20 cellular contexts compared by ENCODE assay signal in genomic region chr17:37360632-37361031, GRCh38. TPM values are rescaled to one million over a fixed set of nuclear protein-coding genes. Genes with fewer than 3 reads are reported as not detected.
DNase-seq lines count a peak whose midpoint lies in the region; ATAC-seq, FAIRE-seq and TF ChIP-seq lines count a peak whose summit lies in the region.
"Had no signal": no experiment of that assay in that cellular context is flagged by ENCODE, and none has a peak within 500 bp of the region (broad histone marks: within the 10 kb centered on the region; RNA-seq: fewer than 3 reads in every experiment).

No MANE protein-coding gene starts in this region.

- no peak for TF ChIP-seq CTCF in Calu3 (IDR thresholded peaks at IDR 0.05; ENCODE audit: unreplicated experiment)
- no peak for TF ChIP-seq CTCF in prostate gland (IDR thresholded peaks at IDR 0.05)

- intact Hi-C loops in Calu3 (cut with micrococcal nuclease; ENCODE audit: unreplicated experiment) (loop anchor here (5.0 kb wide), 1 partner anchor 37 kb away; no protein-coding TSS in a partner anchor), prostate gland (cut with DNase I) (no loop called here)

- BruUV-seq in Calu3 (replicated peaks; lab: Mats Ljungman, UMichigan), result no TSS peak

- no peak overlapping the region for H3K4me3 Mint-ChIP-seq in Calu3 (ENCODE audit: low read depth, unreplicated experiment)

- H3K9me3 Mint-ChIP-seq in Calu3 (ENCODE audit: low read depth, unreplicated experiment), result no peaks in the 10 kb centered on the region
- H3K9me3 Mint-ChIP-seq: CD4-positive, alpha-beta memory T cell; H9; natural killer cell; stimulated activated naive B cell treated with anti-CD40 and anti-IgM and Interleukin-4, amounts not matched to agents 10 μg/mL and 1 μg/mL and 100 μg/mL, for 72 hours had no signal

- peak overlapping the region; percentile 90 for H3K27ac Mint-ChIP-seq in Calu3 (ENCODE audit: unreplicated experiment)

- no peaks in the 10 kb centered on the region for H3K27me3 ChIP-seq in esophagus (ENCODE audit: control insufficient read depth in 1 of 2, insufficient read depth in 2 of 2, low read length in 2 of 2)
- no peaks in the 10 kb centered on the region for H3K27me3 ChIP-seq in prostate gland (replicated peaks; ENCODE audit: insufficient read depth)
- H3K27me3 ChIP-seq: Peyer's patch, right atrium auricular region had no signal

- peaks cover 41% of the 10 kb centered on the region for H3K36me3 Mint-ChIP-seq in Calu3 (ENCODE audit: insufficient read depth, unreplicated experiment)
- H3K36me3 Mint-ChIP-seq: natural killer cell had no signal

- no peak for TF ChIP-seq POLR2A in prostate gland (IDR thresholded peaks at IDR 0.05)

- peaks cover 45% of the 10 kb centered on the region for H3K4me1 Mint-ChIP-seq in Calu3 (ENCODE audit: low read depth, unreplicated experiment)

- CTCF ChIA-PET in Calu3 (lab: Charles Lee), result interaction anchor here (0.6 to 7.3 kb wide), 7 partner anchors 10 to 116 kb away, joined by 3 to 98 read pairs (median 3); no protein-coding TSS in a partner anchor

- WGBS in esophagus, 2 donors, result 66 to 68% methylated on average over 3 of the region's 3 CpGs
- 74% methylated on average over 3 of the region's 3 CpGs for WGBS in prostate gland

- H3K4me3 ChIP-seq in esophagus (ENCODE audit: low read depth in 1 of 2, low read length in 2 of 2) (no peak overlapping the region), prostate gland (no peak overlapping the region)

- H3K9me3 ChIP-seq in esophagus (ENCODE audit: control insufficient read depth in 2 of 2, insufficient read depth in 1 of 2, low read depth in 1 of 2, low read length in 1 of 2), result no peaks in the 10 kb centered on the region
- H3K9me3 ChIP-seq in prostate gland, result no peaks in the 10 kb centered on the region
- H3K9me3 ChIP-seq: Peyer's patch, right atrium auricular region had no signal

- no peaks in the 10 kb centered on the region for H3K27me3 Mint-ChIP-seq in Calu3 (ENCODE audit: unreplicated experiment)
- H3K27me3 Mint-ChIP-seq: CD4-positive, alpha-beta memory T cell; stimulated activated naive B cell treated with anti-CD40 and anti-IgM and Interleukin-4, amounts not matched to agents 10 μg/mL and 1 μg/mL and 100 μg/mL, for 72 hours had no signal

- no peak for ATAC-seq in HG02759 (IDR thresholded peaks at IDR 0.05; ENCODE audit: unreplicated experiment)
- ATAC-seq in HG02885 (IDR thresholded peaks at IDR 0.05; ENCODE audit: poor library complexity, unreplicated experiment), result no peak
- ATAC-seq: natural killer cell; stimulated activated naive B cell treated with anti-CD40 and anti-IgM and Interleukin-4, amounts not matched to agents 10 μg/mL and 1 μg/mL and 100 μg/mL, for 72 hours had no signal

- no peaks in the 10 kb centered on the region for H3K36me3 ChIP-seq in esophagus (ENCODE audit: control insufficient read depth in 2 of 2, insufficient read depth in 2 of 2, low read length in 1 of 2)
- no peaks in the 10 kb centered on the region for H3K36me3 ChIP-seq in prostate gland
- H3K36me3 ChIP-seq: Peyer's patch, right atrium auricular region had no signal

- H3K27ac ChIP-seq in esophagus (ENCODE audit: low read depth in 2 of 2, low read length in 1 of 2) (peak overlapping the region; percentile 90 to 98), prostate gland (peak overlapping the region; percentile 92 to 94)

- DNase-seq in Calu3, result peak; percentile 37
- peak; percentile 29 for DNase-seq in MV-4-11 (lab: John Stamatoyannopoulos, UW)
- DNase-seq in prostate gland (ENCODE audit: low spot score), result no peak
- DNase-seq in AG20443 (ENCODE audit: low spot score), result no peak
- DNase-seq in HTR-8/SVneo (ENCODE audit: insufficient read length, low spot score), result no peak
- DNase-seq: activated CD4-positive, alpha-beta T cell treated with anti-CD3 and anti-CD28 coated beads, Interleukin-2, amount 50 U/mL, for 1 hour; CD4-positive, alpha-beta memory T cell; effector CD8-positive, alpha-beta T cell; H9; MM.1S; natural killer cell; NCI-H446 treated with DMSO at 0.1 percent for 48 hours; Peyer's patch; stimulated activated CD4-positive, alpha-beta T cell treated with anti-CD3 and anti-CD28 coated beads, Interleukin-4, amount 100 ng/mL, for 24 hours; stimulated activated naive B cell treated with anti-CD40 and anti-IgM and Interleukin-4, amounts not matched to agents 10 μg/mL and 1 μg/mL and 100 μg/mL, for 72 hours had no signal

- FAIRE-seq in HTR-8/SVneo (lab: Jason Lieb, UNC), result no peak

- H3K4me1 ChIP-seq in esophagus (ENCODE audit: control insufficient read depth in 2 of 2, insufficient read depth in 2 of 2, low read length in 1 of 2) (peaks cover 0 to 8% of the 10 kb centered on the region in 2 donors), prostate gland (replicated peaks) (no peaks in the 10 kb centered on the region)

RNA-seq across cellular contexts. Expression of gene C17orf78, which starts 15.2 kb away (rescaled TPM):
- total RNA-seq in Calu3 (2022) (not detected in 2 replicates), prostate gland (not detected)
- polyA plus RNA-seq in esophagus, result not detected
- total RNA-seq: CD4-positive, alpha-beta memory T cell; H9; natural killer cell; right atrium auricular region; T-helper 1 cell treated with Interleukin-12 subunit alpha and Interleukin-12 subunit beta and Interleukin-4 antibody, amounts not matched to agents 30 ng/mL and 1 ng/mL, for 36 hours had no signal
- polyA plus RNA-seq: CD4-positive, alpha-beta memory T cell had no signal

RNA-seq across cellular contexts. Expression of gene ACACA, which starts 46.0 kb away (rescaled TPM):
- 335 and 392 TPM in 2 replicates for total RNA-seq in Calu3 (2022)
- 10 to 100 TPM; 20.0 to 25.4 TPM for polyA plus RNA-seq in esophagus
- total RNA-seq in prostate gland, result 10 to 100 TPM; 54.2 to 71.3 TPM

RNA-seq across cellular contexts. Expression of gene TADA2A, which starts 46.1 kb away (rescaled TPM):
- total RNA-seq in Calu3 (2022) (97.6 and 102 TPM in 2 replicates), prostate gland (10 to 100 TPM; 13.0 to 29.7 TPM)
- polyA plus RNA-seq in esophagus, result 1 to 10 TPM; 6.2 to 6.7 TPM

Comparison
In these comparisons a context has a peak if more than half of its experiments do, and no peak if none do; other contexts are left out.
1. DNase-seq: peak in Calu3 (single experiment) and MV-4-11 (single experiment); none in prostate gland (single experiment), AG20443 (single experiment) and HTR-8/SVneo (single experiment).